Comparison of ENCODE assay signal across 20 cellular contexts in the genomic region with DNA sequence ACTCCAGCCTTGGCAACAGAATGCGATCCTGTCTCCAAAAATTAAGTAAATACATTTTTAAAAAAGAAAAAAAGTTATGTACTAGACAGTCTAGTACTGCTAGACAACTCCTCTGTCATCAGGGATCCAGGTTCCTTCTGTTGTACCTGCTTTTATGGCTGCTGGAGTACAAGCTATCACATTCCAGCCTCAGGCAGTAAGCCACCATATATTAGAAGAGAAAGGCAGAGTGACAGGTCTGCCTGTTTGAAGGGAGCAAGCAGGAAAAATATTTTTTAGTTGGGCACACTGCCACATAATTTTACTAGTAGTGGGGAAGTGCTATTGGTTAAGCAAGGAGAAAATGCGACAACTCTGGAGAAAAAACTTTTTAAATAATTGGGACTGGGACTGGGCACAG. TPM values are rescaled to one million over a fixed set of nuclear protein-coding genes. Genes with fewer than 3 reads are reported as not detected.
DNase-seq lines count a peak whose midpoint lies in the region; ATAC-seq and TF ChIP-seq lines count a peak whose summit lies in the region.
"Had no signal": no experiment of that assay in that cellular context is flagged by ENCODE, and none has a peak within 500 bp of the region (broad histone marks: within the 10 kb centered on the region; RNA-seq: fewer than 3 reads in every experiment).

No MANE protein-coding gene starts in this region.

- no peak for DNase-seq in activated CD8-positive, alpha-beta T cell treated with anti-CD3 and anti-CD28 coated beads for 36 hours
- no peak for DNase-seq in activated CD8-positive, alpha-beta T cell treated with anti-CD3 and anti-CD28 coated beads, Interleukin-2, amount 10 ng/mL, durations not matched to agents 7 days and 5 days
- peak; percentile 12 for DNase-seq in HEK293T (ENCODE audit: extremely low spot score)
- no peak for DNase-seq in stimulated activated naive B cell treated with anti-CD40 and anti-IgM and Interleukin-4, amounts not matched to agents 10 μg/mL and 1 μg/mL and 100 μg/mL, for 72 hours
- no peak for DNase-seq in Peyer's patch
- DNase-seq: NCI-H1092 treated with DMSO at 0.1 percent for 48 hours, NCI-H1436 treated with DMSO at 0.1 percent for 48 hours, NCI-H1930, NCI-H2107, NCI-H446 treated with DMSO at 0.1 percent for 48 hours, NCI-H526, SHP77 had no signal

- no peaks in the 10 kb centered on the region for H3K9me3 ChIP-seq in Peyer's patch

- H3K27me3 ChIP-seq in Peyer's patch = no peaks in the 10 kb centered on the region

- intact Hi-C loops in activated CD8-positive, alpha-beta T cell treated with anti-CD3 and anti-CD28 coated beads for 36 hours (cut with micrococcal nuclease) = no loop called here

- TF ChIP-seq CTCF in activated CD8-positive, alpha-beta T cell treated with anti-CD3 and anti-CD28 coated beads for 36 hours (IDR thresholded peaks at IDR 0.05) = no peak
- no peak for TF ChIP-seq CTCF in Peyer's patch (IDR thresholded peaks at IDR 0.05)

- peak overlapping the region; percentile 2 for H3K27ac Mint-ChIP-seq in activated CD8-positive, alpha-beta T cell treated with anti-CD3 and anti-CD28 coated beads for 36 hours
- no peak overlapping the region for H3K27ac Mint-ChIP-seq in activated CD8-positive, alpha-beta T cell treated with anti-CD3 and anti-CD28 coated beads, Interleukin-2, amount 10 ng/mL, durations not matched to agents 7 days and 5 days
- peak overlapping the region; percentile 70 for H3K27ac Mint-ChIP-seq in activated T-helper 17 cell treated with anti-CD3 and anti-CD28 coated beads, Interleukin-2, amount 50 U/mL, for 72 hours
- H3K27ac Mint-ChIP-seq in stimulated activated naive B cell treated with anti-CD40 and anti-IgM and Interleukin-4, amounts not matched to agents 10 μg/mL and 1 μg/mL and 100 μg/mL, for 72 hours = peak overlapping the region; percentile 20
- H3K27ac Mint-ChIP-seq: B cell had no signal

- POLR2A ChIA-PET in activated CD8-positive, alpha-beta T cell treated with anti-CD3 and anti-CD28 coated beads for 36 hours (lab: Charles Lee) = interaction anchor here (0.7 to 1.2 kb wide), 2 partner anchors 9 to 11 kb away, joined by 3 to 5 read pairs; a partner anchor contains a TSS
- POLR2A ChIA-PET in activated CD8-positive, alpha-beta T cell treated with anti-CD3 and anti-CD28 coated beads, Interleukin-2, amount 10 ng/mL, durations not matched to agents 7 days and 5 days (lab: Charles Lee) = no interaction called here
- POLR2A ChIA-PET in HEK293T (lab: Yijun Ruan, JAX) = interaction anchor here (1.1 kb wide), 1 partner anchor 11 kb away, joined by 3 read pairs; a partner anchor contains a TSS

- no peaks in the 10 kb centered on the region for H3K27me3 Mint-ChIP-seq in activated CD8-positive, alpha-beta T cell treated with anti-CD3 and anti-CD28 coated beads for 36 hours
- H3K27me3 Mint-ChIP-seq in activated CD8-positive, alpha-beta T cell treated with anti-CD3 and anti-CD28 coated beads, Interleukin-2, amount 10 ng/mL, durations not matched to agents 7 days and 5 days (ENCODE audit: low read depth) = no peaks in the 10 kb centered on the region
- H3K27me3 Mint-ChIP-seq in activated T-helper 17 cell treated with anti-CD3 and anti-CD28 coated beads, Interleukin-2, amount 50 U/mL, for 72 hours = no peaks in the 10 kb centered on the region
- no peaks in the 10 kb centered on the region for H3K27me3 Mint-ChIP-seq in stimulated activated naive B cell treated with anti-CD40 and anti-IgM and Interleukin-4, amounts not matched to agents 10 μg/mL and 1 μg/mL and 100 μg/mL, for 72 hours
- H3K27me3 Mint-ChIP-seq: B cell had no signal

- no peak overlapping the region for H3K27ac ChIP-seq in Peyer's patch
- H3K27ac ChIP-seq: 22Rv1, C4-2B, HL-60, RWPE1 had no signal

- H3K9me3 Mint-ChIP-seq in activated CD8-positive, alpha-beta T cell treated with anti-CD3 and anti-CD28 coated beads for 36 hours = no peaks in the 10 kb centered on the region
- H3K9me3 Mint-ChIP-seq in activated CD8-positive, alpha-beta T cell treated with anti-CD3 and anti-CD28 coated beads, Interleukin-2, amount 10 ng/mL, durations not matched to agents 7 days and 5 days (ENCODE audit: insufficient read depth) = no peaks in the 10 kb centered on the region
- H3K9me3 Mint-ChIP-seq in activated T-helper 17 cell treated with anti-CD3 and anti-CD28 coated beads, Interleukin-2, amount 50 U/mL, for 72 hours = no peaks in the 10 kb centered on the region
- no peaks in the 10 kb centered on the region for H3K9me3 Mint-ChIP-seq in stimulated activated naive B cell treated with anti-CD40 and anti-IgM and Interleukin-4, amounts not matched to agents 10 μg/mL and 1 μg/mL and 100 μg/mL, for 72 hours

- no peak overlapping the region for H3K4me3 ChIP-seq in Peyer's patch

- CTCF ChIA-PET in activated CD8-positive, alpha-beta T cell treated with anti-CD3 and anti-CD28 coated beads for 36 hours (lab: Charles Lee) = interaction anchor here (1.3 kb wide), 1 partner anchor 96 kb away, joined by 3 read pairs; no protein-coding TSS in a partner anchor
- CTCF ChIA-PET in activated CD8-positive, alpha-beta T cell treated with anti-CD3 and anti-CD28 coated beads, Interleukin-2, amount 10 ng/mL, durations not matched to agents 7 days and 5 days (lab: Charles Lee) = no interaction called here
- CTCF ChIA-PET in HEK293T (lab: Yijun Ruan, JAX) = interaction anchor here (0.7 kb wide), 1 partner anchor 95 kb away, joined by 3 read pairs; no protein-coding TSS in a partner anchor

- no peaks in the 10 kb centered on the region for H3K4me1 ChIP-seq in Peyer's patch

- peaks cover 0 to 95% (median 0%) of the 10 kb centered on the region in 3 donors for H3K36me3 ChIP-seq in Peyer's patch

- ATAC-seq in activated CD8-positive, alpha-beta T cell treated with anti-CD3 and anti-CD28 coated beads for 36 hours = no peak
- ATAC-seq in activated CD8-positive, alpha-beta T cell treated with anti-CD3 and anti-CD28 coated beads, Interleukin-2, amount 10 ng/mL, durations not matched to agents 7 days and 5 days = no peak
- ATAC-seq in activated T-helper 17 cell treated with anti-CD3 and anti-CD28 coated beads, Interleukin-2, amount 50 U/mL, for 72 hours (replicated peaks) = no peak
- no peak for ATAC-seq in stimulated activated naive B cell treated with anti-CD40 and anti-IgM and Interleukin-4, amounts not matched to agents 10 μg/mL and 1 μg/mL and 100 μg/mL, for 72 hours (replicated peaks)
- ATAC-seq in SK-N-SH treated with all-trans-retinoic acid at 6 μM for 48 hours = no peak
- ATAC-seq: HCT116 had no signal

- H3K36me3 Mint-ChIP-seq in activated CD8-positive, alpha-beta T cell treated with anti-CD3 and anti-CD28 coated beads for 36 hours (ENCODE audit: low read depth) = peaks cover 11% of the 10 kb centered on the region
- H3K36me3 Mint-ChIP-seq in activated CD8-positive, alpha-beta T cell treated with anti-CD3 and anti-CD28 coated beads, Interleukin-2, amount 10 ng/mL, durations not matched to agents 7 days and 5 days (ENCODE audit: low read depth) = peaks cover 40% of the 10 kb centered on the region
- H3K36me3 Mint-ChIP-seq in activated T-helper 17 cell treated with anti-CD3 and anti-CD28 coated beads, Interleukin-2, amount 50 U/mL, for 72 hours (ENCODE audit: low read depth) = peaks cover 69% of the 10 kb centered on the region
- H3K36me3 Mint-ChIP-seq in stimulated activated naive B cell treated with anti-CD40 and anti-IgM and Interleukin-4, amounts not matched to agents 10 μg/mL and 1 μg/mL and 100 μg/mL, for 72 hours = peaks cover 16 to 20% of the 10 kb centered on the region in 2 donors

- peaks cover 8% of the 10 kb centered on the region for H3K4me1 Mint-ChIP-seq in activated CD8-positive, alpha-beta T cell treated with anti-CD3 and anti-CD28 coated beads for 36 hours (ENCODE audit: low read depth)
- peaks cover 3% of the 10 kb centered on the region for H3K4me1 Mint-ChIP-seq in activated CD8-positive, alpha-beta T cell treated with anti-CD3 and anti-CD28 coated beads, Interleukin-2, amount 10 ng/mL, durations not matched to agents 7 days and 5 days (ENCODE audit: low read depth)
- no peaks in the 10 kb centered on the region for H3K4me1 Mint-ChIP-seq in activated T-helper 17 cell treated with anti-CD3 and anti-CD28 coated beads, Interleukin-2, amount 50 U/mL, for 72 hours
- peaks cover 0 to 1% of the 10 kb centered on the region in 2 donors for H3K4me1 Mint-ChIP-seq in stimulated activated naive B cell treated with anti-CD40 and anti-IgM and Interleukin-4, amounts not matched to agents 10 μg/mL and 1 μg/mL and 100 μg/mL, for 72 hours

- no peak for TF ChIP-seq POLR2A in Peyer's patch (IDR thresholded peaks at IDR 0.05)

- no peak overlapping the region for H3K4me3 Mint-ChIP-seq in activated CD8-positive, alpha-beta T cell treated with anti-CD3 and anti-CD28 coated beads for 36 hours
- no peak overlapping the region for H3K4me3 Mint-ChIP-seq in activated CD8-positive, alpha-beta T cell treated with anti-CD3 and anti-CD28 coated beads, Interleukin-2, amount 10 ng/mL, durations not matched to agents 7 days and 5 days
- H3K4me3 Mint-ChIP-seq in activated T-helper 17 cell treated with anti-CD3 and anti-CD28 coated beads, Interleukin-2, amount 50 U/mL, for 72 hours = no peak overlapping the region
- no peak overlapping the region for H3K4me3 Mint-ChIP-seq in stimulated activated naive B cell treated with anti-CD40 and anti-IgM and Interleukin-4, amounts not matched to agents 10 μg/mL and 1 μg/mL and 100 μg/mL, for 72 hours
- H3K4me3 Mint-ChIP-seq: B cell had no signal

TF ChIP-seq in HEK293T, 16 proteins besides CTCF, POLR2A, EP300 and RAD21 (continues in another document):
- no peak for TF ChIP-seq SUZ12 (IDR thresholded peaks at IDR 0.05)
- TF ChIP-seq LEF1 (IDR thresholded peaks at IDR 0.05; ENCODE audit: borderline replicate concordance) = no peak

TF ChIP-seq in SK-N-SH treated with all-trans-retinoic acid at 6 μM for 48 hours, 23 proteins besides CTCF, POLR2A, EP300 and RAD21 (continues in another document):
- TF ChIP-seq ZNF565 (CRISPR knock-in tag; conservative IDR thresholded peaks at IDR 0.05; ENCODE audit: low read depth) = no peak
- TF ChIP-seq RARB (CRISPR knock-in tag; IDR thresholded peaks at IDR 0.05) = no peak
- TF ChIP-seq ZC3H10 (CRISPR knock-in tag; IDR thresholded peaks at IDR 0.05) = no peak

RNA-seq across cellular contexts. Expression of a gene that starts 10.9 kb away (rescaled TPM):
- 1,000 to 10,000 TPM; 3,991 to 4,024 TPM for total RNA-seq in activated CD8-positive, alpha-beta T cell treated with anti-CD3 and anti-CD28 coated beads for 36 hours
- total RNA-seq in activated CD8-positive, alpha-beta T cell treated with anti-CD3 and anti-CD28 coated beads, Interleukin-2, amount 10 ng/mL, durations not matched to agents 7 days and 5 days = 1,000 to 10,000 TPM; 2,209 to 2,222 TPM
- total RNA-seq in activated T-helper 17 cell treated with anti-CD3 and anti-CD28 coated beads, Interleukin-2, amount 50 U/mL, for 72 hours = 1,000 to 10,000 TPM; 2,772 to 3,529 TPM
- 1,000 to 10,000 TPM in 1 of 4 donors, 100 to 1,000 TPM in 3; 547 to 1,432 (median 812) TPM for total RNA-seq in Peyer's patch

RNA-seq across cellular contexts. Expression of a gene that starts 39.7 kb away (rescaled TPM):
- total RNA-seq in activated CD8-positive, alpha-beta T cell treated with anti-CD3 and anti-CD28 coated beads for 36 hours = 1 to 10 TPM; 1.2 to 1.4 TPM
- 1 to 10 TPM; 1.7 to 2.6 TPM for total RNA-seq in activated CD8-positive, alpha-beta T cell treated with anti-CD3 and anti-CD28 coated beads, Interleukin-2, amount 10 ng/mL, durations not matched to agents 7 days and 5 days
- total RNA-seq in activated T-helper 17 cell treated with anti-CD3 and anti-CD28 coated beads, Interleukin-2, amount 50 U/mL, for 72 hours = 1 to 10 TPM; 2.9 to 3.1 TPM
- 1 to 10 TPM; 3.5 to 4.2 (median 4.0) TPM for total RNA-seq in Peyer's patch
